Comparison of ENCODE assay signal across 11 cellular contexts in genomic region chr1:244005455-244005854, GRCh38.
"Had no signal": no experiment of that assay in that cellular context is flagged by ENCODE, and none has a peak within 500 bp of the region (broad histone marks: within the 10 kb centered on the region; RNA-seq: fewer than 3 reads in every experiment).

No MANE protein-coding gene starts in this region.

- H2AFZ ChIP-seq: GM23248, GM23338 had no signal

- H3K36me3 ChIP-seq: HAP-1 had no signal

- H3K4me3 ChIP-seq: GM23248, GM23338, HAP-1 had no signal

- H3K4me1 ChIP-seq: HAP-1 had no signal

- H3K9me3 ChIP-seq: HAP-1 had no signal

- ATAC-seq: GM23338, HCT116 had no signal

- H3K9ac ChIP-seq: GM23248 had no signal

- H3K4me2 ChIP-seq: GM23338 had no signal

- DNase-seq: GM23248, GOT3, H7, H9, HCEC 1CT, HFFc6 had no signal

- FAIRE-seq: H1, H54 had no signal

- H3K27ac ChIP-seq: GM23248 had no signal
